17 cellular contexts compared by ENCODE assay signal in genomic region chr2:106205488-106205887, GRCh38.
"Had no signal": no experiment of that assay in that cellular context is flagged by ENCODE, and none has a peak within 500 bp of the region (broad histone marks: within the 10 kb centered on the region; RNA-seq: fewer than 3 reads in every experiment).

No MANE protein-coding gene starts in this region.

- H3K9me3 ChIP-seq: ovary, testis had no signal

- H3K27ac Mint-ChIP-seq: activated naive CD4-positive, alpha-beta T cell treated with anti-CD3 and anti-CD28 coated beads, Interleukin-2, amount 50 U/mL, for 24 hours; brain; dendritic cell treated with granulocyte-macrophage colony-stimulating factor and Interleukin-4, amounts not matched to agents 40 ng/mL and 50 ng/mL, for 4 days; endodermal cell had no signal

- H3K27me3 ChIP-seq: ovary, testis had no signal

- H3K4me3 ChIP-seq: ovary, testis had no signal

- H3K27me3 Mint-ChIP-seq: activated naive CD4-positive, alpha-beta T cell treated with anti-CD3 and anti-CD28 coated beads, Interleukin-2, amount 50 U/mL, for 24 hours; central memory CD8-positive, alpha-beta T cell; dendritic cell treated with granulocyte-macrophage colony-stimulating factor and Interleukin-4, amounts not matched to agents 40 ng/mL and 50 ng/mL, for 4 days had no signal

- H3K4me3 Mint-ChIP-seq: activated naive CD4-positive, alpha-beta T cell treated with anti-CD3 and anti-CD28 coated beads, Interleukin-2, amount 50 U/mL, for 24 hours; brain; central memory CD8-positive, alpha-beta T cell; dendritic cell treated with granulocyte-macrophage colony-stimulating factor and Interleukin-4, amounts not matched to agents 40 ng/mL and 50 ng/mL, for 4 days; endodermal cell; neural crest cell had no signal

- H3K4me1 Mint-ChIP-seq: brain; central memory CD8-positive, alpha-beta T cell; neural crest cell had no signal

- H3K9me3 Mint-ChIP-seq: activated naive CD4-positive, alpha-beta T cell treated with anti-CD3 and anti-CD28 coated beads, Interleukin-2, amount 50 U/mL, for 24 hours; brain; central memory CD8-positive, alpha-beta T cell; dendritic cell treated with granulocyte-macrophage colony-stimulating factor and Interleukin-4, amounts not matched to agents 40 ng/mL and 50 ng/mL, for 4 days; neural crest cell had no signal

- H3K4me1 ChIP-seq: testis had no signal

- H3K36me3 Mint-ChIP-seq: brain had no signal

- H3K36me3 ChIP-seq: ovary had no signal

- DNase-seq: activated CD4-positive, CD25-positive, alpha-beta regulatory T cell treated with anti-CD3 and anti-CD28 coated beads, Interleukin-2, amount 50 U/mL, for 72 hours; activated effector memory CD4-positive, alpha-beta T cell treated with Interleukin-2 at 50 U/mL for 16 hours; activated T-cell treated with anti-CD3 and anti-CD28 coated beads, Interleukin-2, amount 50 U/mL, for 1 hour; amygdala; endodermal cell; erythroblast; kidney; ovary; stimulated activated CD4-positive, alpha-beta T cell treated with anti-CD3 and anti-CD28 coated beads, Interleukin-12 subunit alpha, Interleukin-12 subunit beta, amount 100 ng/mL, for 4 hours; stimulated activated naive CD4-positive, alpha-beta T cell treated with Interleukin-2 at 50 U/mL for 16 hours; T-helper 9 cell; testis had no signal

- H3K27ac ChIP-seq: ovary, testis had no signal
